Comparison of ENCODE assay signal across 1 cellular context in genomic region chr10:93468532-93469213, GRCh38.
TF ChIP-seq lines count a peak whose summit lies in the region.

No MANE protein-coding gene starts in this region.

TF ChIP-seq in WTC11, 78 proteins besides CTCF, POLR2A, EP300 and RAD21 (continued from another document):
- TF ChIP-seq E2F1 (CRISPR knock-in tag; IDR thresholded peaks at IDR 0.05) (no peak), NFYB (CRISPR knock-in tag; conservative IDR thresholded peaks at IDR 0.05; ENCODE audit: low read depth) (no peak), ZMAT4 (CRISPR knock-in tag; IDR thresholded peaks at IDR 0.05) (no peak), EMX1 (CRISPR knock-in tag; IDR thresholded peaks at IDR 0.05) (no peak), ZNF263 (CRISPR knock-in tag; IDR thresholded peaks at IDR 0.05; ENCODE audit: low read depth) (no peak), ERG (CRISPR knock-in tag; IDR thresholded peaks at IDR 0.05) (no peak), USF2 (CRISPR knock-in tag; IDR thresholded peaks at IDR 0.05) (no peak), ZNF416 (CRISPR knock-in tag; IDR thresholded peaks at IDR 0.05) (no peak), NR1H2 (CRISPR knock-in tag; IDR thresholded peaks at IDR 0.05) (no peak), ZNF317 (CRISPR knock-in tag; IDR thresholded peaks at IDR 0.05; ENCODE audit: borderline replicate concordance, low read depth) (no peak)
